Comparison of ENCODE assay signal across 14 cellular contexts in the genomic region with DNA sequence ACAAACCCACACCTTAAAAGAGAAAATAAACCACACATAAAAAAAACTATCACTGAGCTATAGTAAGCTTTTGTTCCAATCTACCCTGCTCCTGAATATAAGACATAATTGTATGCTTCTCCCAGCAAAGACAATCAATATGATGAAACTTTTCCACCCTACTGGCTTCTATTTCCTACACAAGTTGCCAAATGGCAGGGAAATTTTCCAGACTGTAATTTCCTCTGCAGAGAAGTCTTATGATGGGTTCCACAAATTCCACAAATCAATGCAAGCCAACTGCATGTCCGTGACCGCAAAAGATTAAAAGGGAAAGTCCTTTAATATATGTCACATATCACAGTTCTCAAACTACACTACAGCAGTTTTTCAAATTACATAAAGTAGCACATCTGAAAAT.
A peak's percentile ranks its signal among the peaks of the same experiment; 100 is the strongest.
DNase-seq lines count a peak whose midpoint lies in the region; ATAC-seq, FAIRE-seq and TF ChIP-seq lines count a peak whose summit lies in the region.
"Had no signal": no experiment of that assay in that cellular context is flagged by ENCODE, and none has a peak within 500 bp of the region (broad histone marks: within the 10 kb centered on the region; RNA-seq: fewer than 3 reads in every experiment).

No MANE protein-coding gene starts in this region.

- no peak overlapping the region for H3K9ac ChIP-seq in astrocyte (ENCODE audit: low read length)

- 11 to 44% methylated on average over 2 of the region's 2 CpGs for WGBS in esophagus squamous epithelium, 2 donors

- H3K36me3 ChIP-seq in astrocyte (ENCODE audit: insufficient read depth, low read length) (no peaks in the 10 kb centered on the region), esophagus squamous epithelium (peaks cover 0 to 10% (median 0%) of the 10 kb centered on the region in 3 donors)

- no peaks in the 10 kb centered on the region for H4K20me1 ChIP-seq in astrocyte (ENCODE audit: insufficient read depth, low read length)

- TF ChIP-seq POLR2A in esophagus squamous epithelium (IDR thresholded peaks at IDR 0.05) = no peak

- peaks cover 4% of the 10 kb centered on the region for H3K4me1 ChIP-seq in astrocyte (ENCODE audit: insufficient read depth, low read length)
- H3K4me1 ChIP-seq in foreskin keratinocyte = peaks cover 23% of the 10 kb centered on the region
- peaks cover 8 to 41% (median 14%) of the 10 kb centered on the region in 3 donors for H3K4me1 ChIP-seq in esophagus squamous epithelium

- no peaks in the 10 kb centered on the region for H3K9me3 Mint-ChIP-seq in Calu3 (ENCODE audit: low read depth, unreplicated experiment)
- peaks cover 2% of the 10 kb centered on the region for H3K9me3 Mint-ChIP-seq in astrocyte (ENCODE audit: unreplicated experiment)
- H3K9me3 Mint-ChIP-seq in stimulated activated naive B cell treated with anti-CD40 and anti-IgM and Interleukin-4, amounts not matched to agents 10 μg/mL and 1 μg/mL and 100 μg/mL, for 72 hours = no peaks in the 10 kb centered on the region

- H3K9me3 ChIP-seq in astrocyte (ENCODE audit: insufficient read depth, low read depth, low read length) = no peaks in the 10 kb centered on the region
- no peaks in the 10 kb centered on the region for H3K9me3 ChIP-seq in esophagus squamous epithelium
- H3K9me3 ChIP-seq: neutrophil had no signal

- DNase-seq in Calu3 (no peak), astrocyte (ENCODE audit: low read depth) (peak; percentile 53), foreskin keratinocyte (no peak), pulmonary artery endothelial cell (ENCODE audit: low read depth, low spot score) (peak; percentile 83), inferior parietal cortex (ENCODE audit: extremely low spot score) (no peak), esophagus squamous epithelium (lab: John Stamatoyannopoulos, UW) (no peak)
- no peak for DNase-seq in stimulated activated naive B cell treated with anti-CD40 and anti-IgM and Interleukin-4, amounts not matched to agents 10 μg/mL and 1 μg/mL and 100 μg/mL, for 72 hours
- DNase-seq: activated CD4-positive, alpha-beta T cell treated with anti-CD3 and anti-CD28 coated beads, Interleukin-2, amount 50 U/mL, for 48 hours; activated naive CD4-positive, alpha-beta T cell treated with Interleukin-2 at 50 U/mL for 16 hours; NCI-H1105 treated with DMSO at 0.1 percent for 48 hours; T-helper 2 cell had no signal

- H3K4me3 Mint-ChIP-seq in Calu3 (ENCODE audit: low read depth, unreplicated experiment) = peak overlapping the region; percentile 41
- no peak overlapping the region for H3K4me3 Mint-ChIP-seq in astrocyte (ENCODE audit: unreplicated experiment)
- H3K4me3 Mint-ChIP-seq in stimulated activated naive B cell treated with anti-CD40 and anti-IgM and Interleukin-4, amounts not matched to agents 10 μg/mL and 1 μg/mL and 100 μg/mL, for 72 hours = no peak overlapping the region

- BruUV-seq in Calu3 (replicated peaks; lab: Mats Ljungman, UMichigan) = no TSS peak

- H3K27me3 ChIP-seq in astrocyte (ENCODE audit: insufficient read depth, low read length) (no peaks in the 10 kb centered on the region), foreskin keratinocyte (no peaks in the 10 kb centered on the region), esophagus squamous epithelium (no peaks in the 10 kb centered on the region)
- H3K27me3 ChIP-seq: neutrophil had no signal

- H3K27me3 Mint-ChIP-seq in Calu3 (ENCODE audit: unreplicated experiment) = no peaks in the 10 kb centered on the region
- H3K27me3 Mint-ChIP-seq in astrocyte (ENCODE audit: low read depth, unreplicated experiment) = no peaks in the 10 kb centered on the region
- peaks cover 0 to 7% of the 10 kb centered on the region in 2 donors for H3K27me3 Mint-ChIP-seq in stimulated activated naive B cell treated with anti-CD40 and anti-IgM and Interleukin-4, amounts not matched to agents 10 μg/mL and 1 μg/mL and 100 μg/mL, for 72 hours

- peaks cover 42% of the 10 kb centered on the region for H3K4me1 Mint-ChIP-seq in Calu3 (ENCODE audit: low read depth, unreplicated experiment)
- H3K4me1 Mint-ChIP-seq in astrocyte (ENCODE audit: low read depth, unreplicated experiment) = peaks cover 23% of the 10 kb centered on the region
- peaks cover 9 to 23% of the 10 kb centered on the region in 2 donors for H3K4me1 Mint-ChIP-seq in stimulated activated naive B cell treated with anti-CD40 and anti-IgM and Interleukin-4, amounts not matched to agents 10 μg/mL and 1 μg/mL and 100 μg/mL, for 72 hours

- no peak overlapping the region for H2AFZ ChIP-seq in astrocyte (ENCODE audit: low read depth, low read length)

- no peak for FAIRE-seq in astrocyte (lab: Jason Lieb, UNC)
- FAIRE-seq: D721Med had no signal

- peak overlapping the region; percentile 97 for H3K27ac Mint-ChIP-seq in Calu3 (ENCODE audit: unreplicated experiment)
- peak overlapping the region; percentile 13 for H3K27ac Mint-ChIP-seq in astrocyte (ENCODE audit: unreplicated experiment)
- H3K27ac Mint-ChIP-seq in stimulated activated naive B cell treated with anti-CD40 and anti-IgM and Interleukin-4, amounts not matched to agents 10 μg/mL and 1 μg/mL and 100 μg/mL, for 72 hours = no peak overlapping the region

- H3K27ac ChIP-seq in astrocyte (ENCODE audit: low read depth, low read length) (no peak overlapping the region), foreskin keratinocyte (peak overlapping the region; percentile 99), esophagus squamous epithelium (peak overlapping the region in 2 of 4 donors; percentile 80 to 83)
- H3K27ac ChIP-seq: neutrophil had no signal

- H3K4me2 ChIP-seq in astrocyte (ENCODE audit: low read length) = no peak overlapping the region

- no peak overlapping the region for H3K4me3 ChIP-seq in astrocyte (ENCODE audit: insufficient read depth, low read depth, low read length)
- H3K4me3 ChIP-seq in esophagus squamous epithelium = no peak overlapping the region

- ATAC-seq in foreskin keratinocyte = no peak
- no peak for ATAC-seq in HG02623 (IDR thresholded peaks at IDR 0.05; ENCODE audit: unreplicated experiment)
- ATAC-seq in stimulated activated naive B cell treated with anti-CD40 and anti-IgM and Interleukin-4, amounts not matched to agents 10 μg/mL and 1 μg/mL and 100 μg/mL, for 72 hours (replicated peaks) = no peak

- intact Hi-C loops in Calu3 (cut with micrococcal nuclease; ENCODE audit: unreplicated experiment) (loop anchor here (2.0 to 5.0 kb wide), 2 partner anchors 23 to 64 kb away; no protein-coding TSS in a partner anchor), esophagus squamous epithelium (cut with DNase I) (no loop called here)

- CTCF ChIA-PET in Calu3 (lab: Charles Lee) = interaction anchor here (0.6 kb wide), 1 partner anchor 155 kb away, joined by 4 read pairs; no protein-coding TSS in a partner anchor

- TF ChIP-seq CTCF in Calu3 (IDR thresholded peaks at IDR 0.05; ENCODE audit: unreplicated experiment) = no peak
- no peak for TF ChIP-seq CTCF in astrocyte (IDR thresholded peaks at IDR 0.05; ENCODE audit: insufficient read depth, low read depth, low read length)
- no peak for TF ChIP-seq CTCF in foreskin keratinocyte (conservative IDR thresholded peaks at IDR 0.05)
- no peak for TF ChIP-seq CTCF in esophagus squamous epithelium (IDR thresholded peaks at IDR 0.05)

- peaks cover 27% of the 10 kb centered on the region for H3K36me3 Mint-ChIP-seq in Calu3 (ENCODE audit: insufficient read depth, unreplicated experiment)
- H3K36me3 Mint-ChIP-seq in astrocyte (ENCODE audit: low read depth, unreplicated experiment) = peaks cover 2% of the 10 kb centered on the region
- H3K36me3 Mint-ChIP-seq in stimulated activated naive B cell treated with anti-CD40 and anti-IgM and Interleukin-4, amounts not matched to agents 10 μg/mL and 1 μg/mL and 100 μg/mL, for 72 hours = peaks cover 0 to 2% of the 10 kb centered on the region in 2 donors

- no peaks in the 10 kb centered on the region for H3K79me2 ChIP-seq in astrocyte (ENCODE audit: insufficient read depth, low read length)

Comparison
In these comparisons a context has a peak if more than half of its experiments do, and no peak if none do; other contexts are left out.
1. DNase-seq: peak in astrocyte (single experiment) and pulmonary artery endothelial cell (single experiment); none in Calu3 (single experiment), foreskin keratinocyte (0 of 2), stimulated activated naive B cell treated with anti-CD40 and anti-IgM and Interleukin-4, amounts not matched to agents 10 μg/mL and 1 μg/mL and 100 μg/mL, for 72 hours (single experiment), inferior parietal cortex (single experiment) and esophagus squamous epithelium (single experiment).